In genomic region chr17:64779344-64780095, GRCh38 we compare ENCODE assay signal across 8 cellular contexts.
DNase-seq lines count a peak whose midpoint lies in the region; ATAC-seq and TF ChIP-seq lines count a peak whose summit lies in the region.

No MANE protein-coding gene starts in this region.

- H3K4me3 ChIP-seq in Caco-2 (ENCODE audit: low read depth, low read length): peak overlapping the region; percentile 50
- H3K4me3 ChIP-seq in Peyer's patch: peak overlapping the region; percentile 35 to 64 (median 48)
- H3K4me3 ChIP-seq in epithelial cell of esophagus (ENCODE audit: low read length): peak overlapping the region; percentile 58
- peak overlapping the region; percentile 56 for H3K4me3 ChIP-seq in neural progenitor cell

- H3K36me3 Mint-ChIP-seq in Caco-2 (ENCODE audit: insufficient read depth, unreplicated experiment) (peaks cover 9% of the 10 kb centered on the region), neural progenitor cell (peaks cover 4% of the 10 kb centered on the region)

- H3K27me3 ChIP-seq in Caco-2 (replicated peaks; ENCODE audit: control insufficient read depth, insufficient read depth, low read length) (no peaks in the 10 kb centered on the region), Peyer's patch (peaks cover 0 to 18% of the 10 kb centered on the region in 2 donors), neural progenitor cell (peaks cover 90% of the 10 kb centered on the region)

- CTCF ChIA-PET in Caco-2 (lab: Charles Lee): no interaction called here

- intact Hi-C loops in Caco-2 (cut with micrococcal nuclease; ENCODE audit: unreplicated experiment): loop anchor here (10.0 kb wide), 1 partner anchor 355 kb away; no protein-coding TSS in a partner anchor

- BruUV-seq in Caco-2 (replicated peaks; lab: Mats Ljungman, UMichigan): no TSS peak

- H3K27ac Mint-ChIP-seq in Caco-2 (ENCODE audit: unreplicated experiment) (no peak overlapping the region), neural progenitor cell (no peak overlapping the region)

- H3K79me2 ChIP-seq in neural progenitor cell (ENCODE audit: low read depth): no peaks in the 10 kb centered on the region

- H3K27me3 Mint-ChIP-seq in Caco-2 (ENCODE audit: insufficient read depth, unreplicated experiment): no peaks in the 10 kb centered on the region
- H3K27me3 Mint-ChIP-seq in neural progenitor cell (ENCODE audit: insufficient read depth, low read depth): peaks cover 54% of the 10 kb centered on the region

- no peaks in the 10 kb centered on the region for H3K9me3 ChIP-seq in Caco-2
- no peaks in the 10 kb centered on the region for H3K9me3 ChIP-seq in Peyer's patch
- H3K9me3 ChIP-seq in neural progenitor cell (ENCODE audit: low read depth): no peaks in the 10 kb centered on the region

- ATAC-seq in GM21515 (IDR thresholded peaks at IDR 0.05; ENCODE audit: unreplicated experiment) (no peak), SK-N-SH treated with all-trans-retinoic acid at 6 μM for 48 hours (no peak)

- H3K4me3 Mint-ChIP-seq in Caco-2 (ENCODE audit: unreplicated experiment): peak overlapping the region; percentile 74
- peak overlapping the region; percentile 72 for H3K4me3 Mint-ChIP-seq in neural progenitor cell

- H3K27ac ChIP-seq in Peyer's patch: peak overlapping the region in 1 of 4 donors; percentile 44
- H3K27ac ChIP-seq in neural progenitor cell: no peak overlapping the region

- H3K36me3 ChIP-seq in Caco-2 (ENCODE audit: control insufficient read depth, insufficient read depth, low read length) (no peaks in the 10 kb centered on the region), Peyer's patch (peaks cover 0 to 14% (median 0%) of the 10 kb centered on the region in 3 donors), neural progenitor cell (no peaks in the 10 kb centered on the region)

- DNase-seq in Caco-2: no peak
- peak in 2 of 3 donors; percentile 47 to 57 for DNase-seq in Peyer's patch
- no peak for DNase-seq in epithelial cell of esophagus (ENCODE audit: low read depth)
- peak; percentile 41 for DNase-seq in neural progenitor cell (ENCODE audit: low spot score)
- DNase-seq in hippocampal formation (lab: John Stamatoyannopoulos, UW): no peak
- DNase-seq in middle frontal gyrus (ENCODE audit: extremely low spot score, low spot score): no peak

- TF ChIP-seq POLR2A in Peyer's patch (IDR thresholded peaks at IDR 0.05): no peak

- H3K9me3 Mint-ChIP-seq in Caco-2 (ENCODE audit: unreplicated experiment) (no peaks in the 10 kb centered on the region), neural progenitor cell (no peaks in the 10 kb centered on the region)

- peak overlapping the region; percentile 98 for H3K4me2 ChIP-seq in neural progenitor cell

- H3K9ac ChIP-seq in neural progenitor cell: no peak overlapping the region

- TF ChIP-seq CTCF in Caco-2 (IDR thresholded peaks at IDR 0.05; ENCODE audit: insufficient read depth in 1 of 2, low read depth in 1 of 2, low read length in 1 of 2, severe bottlenecking in 1 of 2, unreplicated experiment in 1 of 2) (no peak), Peyer's patch (IDR thresholded peaks at IDR 0.05) (no peak), epithelial cell of esophagus (IDR thresholded peaks at IDR 0.05; ENCODE audit: insufficient read depth, low read depth, low read length, missing control alignments) (no peak), neural progenitor cell (IDR thresholded peaks at IDR 0.05) (no peak)

- H3F3A ChIP-seq in neural progenitor cell (ENCODE audit: low read depth): peaks cover 40% of the 10 kb centered on the region

- H2AFZ ChIP-seq in neural progenitor cell (replicated peaks): no peak overlapping the region

- H3K4me1 ChIP-seq in Caco-2: no peaks in the 10 kb centered on the region
- H3K4me1 ChIP-seq in Peyer's patch: peaks cover 4 to 63% (median 37%) of the 10 kb centered on the region in 4 donors
- peaks cover 27% of the 10 kb centered on the region for H3K4me1 ChIP-seq in neural progenitor cell

- H3K4me1 Mint-ChIP-seq in Caco-2 (ENCODE audit: low read depth, unreplicated experiment): peaks cover 7% of the 10 kb centered on the region
- H3K4me1 Mint-ChIP-seq in neural progenitor cell: peaks cover 25% of the 10 kb centered on the region

- peaks cover 41% of the 10 kb centered on the region for H4K20me1 ChIP-seq in neural progenitor cell (ENCODE audit: low read depth)

- POLR2A ChIA-PET in Caco-2 (lab: Charles Lee): no interaction called here

TF ChIP-seq in SK-N-SH treated with all-trans-retinoic acid at 6 μM for 48 hours, 23 proteins besides CTCF, POLR2A, EP300 and RAD21 (continues in another document):
- no peak for TF ChIP-seq PATZ1 (CRISPR knock-in tag; IDR thresholded peaks at IDR 0.05; ENCODE audit: borderline replicate concordance)
- TF ChIP-seq ISL1 (CRISPR knock-in tag; IDR thresholded peaks at IDR 0.05): no peak
- no peak for TF ChIP-seq CSDC2 (CRISPR knock-in tag; IDR thresholded peaks at IDR 0.05)
- no peak for TF ChIP-seq BACH2 (CRISPR knock-in tag; IDR thresholded peaks at IDR 0.05; ENCODE audit: borderline replicate concordance)
- TF ChIP-seq ZFP30 (CRISPR knock-in tag; IDR thresholded peaks at IDR 0.05): no peak
- no peak for TF ChIP-seq OSR1 (CRISPR knock-in tag; IDR thresholded peaks at IDR 0.05)
- TF ChIP-seq SNAI2 (CRISPR knock-in tag; IDR thresholded peaks at IDR 0.05): no peak
- TF ChIP-seq ZNF8 (CRISPR knock-in tag; IDR thresholded peaks at IDR 0.05): no peak
- TF ChIP-seq ARNTL (CRISPR knock-in tag; IDR thresholded peaks at IDR 0.05; ENCODE audit: borderline replicate concordance, low read depth): no peak
- TF ChIP-seq ZNF70 (CRISPR knock-in tag; IDR thresholded peaks at IDR 0.05): no peak
- TF ChIP-seq TSHZ2 (CRISPR knock-in tag; IDR thresholded peaks at IDR 0.05): no peak
- no peak for TF ChIP-seq GLIS3 (CRISPR knock-in tag; IDR thresholded peaks at IDR 0.05)
- no peak for TF ChIP-seq POU6F1 (CRISPR knock-in tag; IDR thresholded peaks at IDR 0.05; ENCODE audit: borderline replicate concordance, low read depth)
- TF ChIP-seq TCF4 (CRISPR knock-in tag; IDR thresholded peaks at IDR 0.05; ENCODE audit: borderline replicate concordance): no peak
- TF ChIP-seq ZC3H10 (CRISPR knock-in tag; IDR thresholded peaks at IDR 0.05): no peak
- TF ChIP-seq ZNF565 (CRISPR knock-in tag; conservative IDR thresholded peaks at IDR 0.05; ENCODE audit: low read depth): no peak
- TF ChIP-seq ESRRG (CRISPR knock-in tag; IDR thresholded peaks at IDR 0.05): no peak
- TF ChIP-seq TOX (CRISPR knock-in tag; IDR thresholded peaks at IDR 0.05; ENCODE audit: borderline replicate concordance): no peak

Comparison
In these comparisons a context has a peak if more than half of its experiments do, and no peak if none do; other contexts are left out.
1. DNase-seq: peak in Peyer's patch (2 of 3) and neural progenitor cell (single experiment); none in Caco-2 (0 of 2), epithelial cell of esophagus (single experiment), hippocampal formation (0 of 2) and middle frontal gyrus (single experiment).
2. Peak in every context shown above with its lines, with median percentiles within 50 percentile points of each other: H3K4me3 ChIP-seq.